Comparison of ENCODE assay signal across 21 cellular contexts in genomic region chr5:136840601-136841000, GRCh38.
"Had no signal": no experiment of that assay in that cellular context is flagged by ENCODE, and none has a peak within 500 bp of the region (broad histone marks: within the 10 kb centered on the region; RNA-seq: fewer than 3 reads in every experiment).

No MANE protein-coding gene starts in this region.

- H3K9ac ChIP-seq: SK-N-SH had no signal

- H3K36me3 ChIP-seq: MG63 had no signal

- H3K27ac ChIP-seq: RWPE1 had no signal

- H3K4me3 ChIP-seq: MG63 had no signal

- H3K9me3 ChIP-seq: MG63, SK-N-SH had no signal

- DNase-seq: IMR-90; Karpas-422; KG1; MG63; NCI-H1092; NCI-H1105 treated with DMSO at 0.1 percent for 48 hours; NCI-H1417 treated with DMSO at 0.1 percent for 48 hours; NCI-H146; NCI-H1694 treated with DMSO at 0.1 percent for 48 hours; NCI-H1930; NCI-H2081; NCI-H2107; NCI-H2227 treated with DMSO at 0.1 percent for 48 hours; NCI-H524; NCI-H69; NCI-H774; NK-92 treated with Interleukin-12 subunit alpha and Interleukin-12 subunit beta, amount 100 ng/mL, for 24 hours; PC-3; SHP77; SK-N-SH had no signal

- H3K4me2 ChIP-seq: SK-N-SH had no signal
